3 cellular contexts compared by ENCODE assay signal in genomic region chrX:140206657-140207056, GRCh38.
A peak's percentile ranks its signal among the peaks of the same experiment; 100 is the strongest.
TF ChIP-seq lines count a peak whose summit lies in the region.

No MANE protein-coding gene starts in this region.

TF ChIP-seq in A549, 52 proteins besides CTCF, POLR2A, EP300 and RAD21:
- no peak for TF ChIP-seq RFX5 (IDR thresholded peaks at IDR 0.05)
- TF ChIP-seq TFCP2L1 (CRISPR knock-in tag; IDR thresholded peaks at IDR 0.05): no peak
- no peak for TF ChIP-seq FOXS1 (CRISPR knock-in tag; IDR thresholded peaks at IDR 0.05)
- TF ChIP-seq MAX (IDR thresholded peaks at IDR 0.05): no peak
- no peak for TF ChIP-seq SREBF2 (IDR thresholded peaks at IDR 0.05)
- TF ChIP-seq MAFK (IDR thresholded peaks at IDR 0.05; ENCODE audit: partially characterized antibody): peak; percentile 79

TF ChIP-seq in IMR-90, 13 proteins besides CTCF, POLR2A, EP300 and RAD21:
- peak; percentile 94 for TF ChIP-seq MAFK (IDR thresholded peaks at IDR 0.05; ENCODE audit: low read depth, low read length)
- no peak for TF ChIP-seq NFE2L2 (IDR thresholded peaks at IDR 0.05; ENCODE audit: low read depth, low read length)

TF ChIP-seq in H1, 55 proteins besides CTCF, POLR2A, EP300 and RAD21:
- peak; percentile 57 for TF ChIP-seq MAFK (IDR thresholded peaks at IDR 0.05; ENCODE audit: low read depth, low read length)
- TF ChIP-seq NANOG (IDR thresholded peaks at IDR 0.05; ENCODE audit: insufficient read depth, low read depth, low read length, poor library complexity, severe bottlenecking): no peak
TF ChIP-seq in H1: peak in this region for 1.
